Comparison of ENCODE assay signal across 9 cellular contexts in the genomic region with DNA sequence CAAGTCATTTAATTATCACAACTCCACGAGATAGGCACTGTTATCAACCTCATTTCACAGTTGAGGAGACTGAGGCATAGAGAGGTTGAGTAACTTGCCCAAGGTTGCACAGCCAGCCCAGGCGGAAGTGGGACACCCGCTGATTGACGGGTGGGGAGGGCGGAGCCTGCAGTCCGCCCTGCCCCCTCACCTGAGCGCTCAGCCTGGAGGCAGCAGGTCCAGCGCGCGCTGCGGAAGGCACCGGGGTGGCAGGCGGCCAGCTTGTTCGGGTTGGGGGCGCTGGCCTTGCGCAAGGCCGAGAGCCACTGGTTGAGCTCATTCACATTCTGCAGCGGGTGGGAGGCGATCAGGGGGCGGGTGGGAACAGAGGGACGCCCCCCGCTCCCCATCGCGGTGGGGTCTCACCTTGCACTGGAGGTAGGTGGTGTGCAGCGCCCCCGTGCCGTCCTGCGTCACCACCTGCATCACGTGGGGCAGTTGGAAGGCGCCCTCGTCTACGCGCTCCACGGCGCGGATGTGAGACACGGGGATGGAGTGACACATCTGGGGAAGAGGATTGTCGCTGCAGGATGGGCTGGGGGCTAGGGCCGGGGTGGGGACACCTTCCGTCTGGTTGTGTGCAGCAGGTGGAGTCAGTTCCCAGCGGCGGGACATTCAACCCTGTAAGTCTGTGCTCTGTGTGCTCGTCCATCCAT. TPM values are rescaled to one million over a fixed set of nuclear protein-coding genes. Genes with fewer than 3 reads are reported as not detected.
A peak's percentile ranks its signal among the peaks of the same experiment; 100 is the strongest.
DNase-seq lines count a peak whose midpoint lies in the region; ATAC-seq, FAIRE-seq and TF ChIP-seq lines count a peak whose summit lies in the region.
"Had no signal": no experiment of that assay in that cellular context is flagged by ENCODE, and none has a peak within 500 bp of the region (broad histone marks: within the 10 kb centered on the region; RNA-seq: fewer than 3 reads in every experiment).

No MANE protein-coding gene starts in this region.

- CTCF ChIA-PET in A549 (lab: Yijun Ruan, JAX) = interaction anchor here (1.0 to 1.4 kb wide), 4 partner anchors 16 to 71 kb away, joined by 3 to 4 read pairs (median 3); no protein-coding TSS in a partner anchor

- ATAC-seq in A549 (peak in 1 of 2 experiments; percentile 48; a peak in 3 of 6 replicates), upper lobe of left lung (ENCODE audit: low FRiP score in 2 of 2) (no peak), HG03469 (IDR thresholded peaks at IDR 0.05; ENCODE audit: unreplicated experiment) (no peak)

- H3K9ac ChIP-seq in NT2/D1 (ENCODE audit: insufficient read length, low read depth) = peak overlapping the region; percentile 69
- H3K9ac ChIP-seq: BLaER1 had no signal

- 0 out of 6 replicates have a peak overlapping the region, but pooled peaks of 1 of the 2 experiments have one; percentile 24 for H3K27ac ChIP-seq in A549
- H3K27ac ChIP-seq in upper lobe of left lung = no peak overlapping the region
- H3K27ac ChIP-seq: BLaER1 had no signal

- H3K4me1 ChIP-seq in A549 = no peaks in the 10 kb centered on the region; the same call in 2 of the 3 replicates
- peaks cover 11% of the 10 kb centered on the region for H3K4me1 ChIP-seq in NT2/D1 (ENCODE audit: insufficient read depth, insufficient read length)
- peaks cover 0 to 5% (median 2%) of the 10 kb centered on the region in 4 donors for H3K4me1 ChIP-seq in upper lobe of left lung

- POLR2A ChIA-PET in A549 (lab: Yijun Ruan, JAX) = no interaction called here

- TF ChIP-seq CTCF in A549 (IDR thresholded peaks at IDR 0.05) (no peak), mesothelial cell of epicardium (IDR thresholded peaks at IDR 0.05; ENCODE audit: unreplicated experiment) (no peak), upper lobe of left lung (IDR thresholded peaks at IDR 0.05) (no peak), endothelial cell (IDR thresholded peaks at IDR 0.05; ENCODE audit: unreplicated experiment) (no peak)

- H3K27ac Mint-ChIP-seq in mesothelial cell of epicardium (no peak overlapping the region), endothelial cell (ENCODE audit: unreplicated experiment) (no peak overlapping the region)

- H3K36me3 Mint-ChIP-seq in mesothelial cell of epicardium (no peaks in the 10 kb centered on the region), endothelial cell (ENCODE audit: low read depth, unreplicated experiment) (no peaks in the 10 kb centered on the region)

- WGBS in A549 (ENCODE audit: missing lambda C conversion rate) = 38% methylated on average over 26 of the region's 43 CpGs
- WGBS in upper lobe of left lung, 2 donors = 12 to 17% methylated on average over 9 to 31 of the region's 43 CpGs

- no peak for TF ChIP-seq POLR2A in A549 (IDR thresholded peaks at IDR 0.05; ENCODE audit: low read length)
- no peak for TF ChIP-seq POLR2A in upper lobe of left lung (IDR thresholded peaks at IDR 0.05)

- H3K9me3 ChIP-seq in A549 (no peaks in the 10 kb centered on the region), NT2/D1 (ENCODE audit: insufficient read depth, low read length) (no peaks in the 10 kb centered on the region), upper lobe of left lung (no peaks in the 10 kb centered on the region)
- H3K9me3 ChIP-seq: BLaER1 had no signal

- DNase-seq in A549 (ENCODE audit: low read depth in 1 of 2, low spot score in 1 of 2) (peak in 1 of 2 experiments; percentile 36), NT2/D1 (ENCODE audit: low read depth, low spot score) (peak; percentile 63), mesothelial cell of epicardium (ENCODE audit: low spot score in 2 of 2, unreplicated experiment in 2 of 2) (no peak), upper lobe of left lung (peak; percentile 53 to 88), endothelial cell (ENCODE audit: low spot score) (no peak), ureter (ENCODE audit: low spot score) (no peak)
- DNase-seq in activated naive CD4-positive, alpha-beta T cell treated with anti-CD3 and anti-CD28 coated beads, Interleukin-2, amount 50 U/mL, for 16 hours = peak; percentile 73

- H3K4me2 ChIP-seq in A549 = peak overlapping the region; percentile 58
- H3K4me2 ChIP-seq: BLaER1 had no signal

- H3K4me3 Mint-ChIP-seq in mesothelial cell of epicardium (peak overlapping the region; percentile 55), endothelial cell (ENCODE audit: unreplicated experiment) (no peak overlapping the region)

- no peaks in the 10 kb centered on the region for H3K4me1 Mint-ChIP-seq in mesothelial cell of epicardium
- H3K4me1 Mint-ChIP-seq in endothelial cell (ENCODE audit: unreplicated experiment) = peaks cover 8% of the 10 kb centered on the region

- H3K27me3 ChIP-seq in NT2/D1 (ENCODE audit: insufficient read depth, insufficient read length) (no peaks in the 10 kb centered on the region), upper lobe of left lung (no peaks in the 10 kb centered on the region)
- H3K27me3 ChIP-seq: BLaER1 had no signal

- FAIRE-seq in A549 (lab: Jason Lieb, UNC) = no peak

- H3K36me3 ChIP-seq in NT2/D1 (ENCODE audit: insufficient read depth, insufficient read length, low read length) (no peaks in the 10 kb centered on the region), upper lobe of left lung (no peaks in the 10 kb centered on the region)

- H3K27me3 Mint-ChIP-seq in mesothelial cell of epicardium (ENCODE audit: low read depth) (peaks cover 40% of the 10 kb centered on the region), endothelial cell (ENCODE audit: unreplicated experiment) (peaks cover 3% of the 10 kb centered on the region)

- H3K4me3 ChIP-seq in A549 (peak overlapping the region; percentile 32), NT2/D1 (ENCODE audit: insufficient read length, low read depth) (peak overlapping the region; percentile 31), upper lobe of left lung (peak overlapping the region in 3 of 4 donors; percentile 18 to 38 (median 32))
- H3K4me3 ChIP-seq: BLaER1 had no signal

- TF ChIP-seq EP300 in A549 (IDR thresholded peaks at IDR 0.05) = no peak
- TF ChIP-seq EP300 in upper lobe of left lung (IDR thresholded peaks at IDR 0.05) = no peak

- TF ChIP-seq RAD21 in A549 (conservative IDR thresholded peaks at IDR 0.05 in 1 of 2, IDR thresholded peaks at IDR 0.05 in 1 of 2) = no peak

- no peaks in the 10 kb centered on the region for H3K9me3 Mint-ChIP-seq in mesothelial cell of epicardium
- no peaks in the 10 kb centered on the region for H3K9me3 Mint-ChIP-seq in endothelial cell (ENCODE audit: unreplicated experiment)

TF ChIP-seq in A549, 52 proteins besides CTCF, POLR2A, EP300 and RAD21:
- TF ChIP-seq, protein P1, sequence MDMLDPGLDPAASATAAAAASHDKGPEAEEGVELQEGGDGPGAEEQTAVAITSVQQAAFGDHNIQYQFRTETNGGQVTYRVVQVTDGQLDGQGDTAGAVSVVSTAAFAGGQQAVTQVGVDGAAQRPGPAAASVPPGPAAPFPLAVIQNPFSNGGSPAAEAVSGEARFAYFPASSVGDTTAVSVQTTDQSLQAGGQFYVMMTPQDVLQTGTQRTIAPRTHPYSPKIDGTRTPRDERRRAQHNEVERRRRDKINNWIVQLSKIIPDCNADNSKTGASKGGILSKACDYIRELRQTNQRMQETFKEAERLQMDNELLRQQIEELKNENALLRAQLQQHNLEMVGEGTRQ (IDR thresholded peaks at IDR 0.05) = peak; percentile 52
- TF ChIP-seq CBX2 (IDR thresholded peaks at IDR 0.05; ENCODE audit: borderline replicate concordance, low read depth) (no peak), ZFP36 (IDR thresholded peaks at IDR 0.05; ENCODE audit: borderline replicate concordance, partially characterized antibody) (peak; percentile 52)
TF ChIP-seq in A549: peak in this region for 2.

RNA-seq across cellular contexts. Expression of a gene that starts 31.7 kb away (rescaled TPM):
- polyA plus RNA-seq in A549 (2011; rRNA removed) (0.34 and 0.36 TPM in 2 replicates), A549 (2017; fragmentation: RNase III; extraction: RNeasy Plus Mini Kit Qiagen cat#74134 plus additional on column Dnase treatment) (0.18 to 0.30 TPM (median 0.30 TPM) in 3 replicates)
- 0.30 and 0.43 TPM in 2 replicates for polyA plus RNA-seq in A549 (2012; cell fraction: cytosol; rRNA removed)
- 0.94 and 1.2 TPM in 2 replicates for polyA plus RNA-seq in A549 (2012; cell fraction: nucleus; rRNA removed)
- 0.17 and 0.54 TPM in 2 replicates for polyA minus RNA-seq in A549 (2011; rRNA and poly(A)+ RNA removed)
- total RNA-seq in mesothelial cell of epicardium (0.61 to 1.2 TPM (median 0.65 TPM) in 3 replicates), upper lobe of left lung (1 to 10 TPM in 1 of 6 donors, under 1 TPM in 2, not detected in 3; 0.27 to 4.2 (median 0.60) TPM), endothelial cell (ENCODE audit: unreplicated experiment) (0.21 TPM), ureter (1.6 TPM)

RNA-seq across cellular contexts. Expression of a gene that starts 45.6 kb away (rescaled TPM):
- polyA plus RNA-seq in A549 (2011; rRNA removed) (not detected in 2 replicates), A549 (2017; fragmentation: RNase III; extraction: RNeasy Plus Mini Kit Qiagen cat#74134 plus additional on column Dnase treatment) (0.05 TPM in 1 of 3 replicates, not detected in the others)
- polyA plus RNA-seq in A549 (2012; cell fraction: cytosol; rRNA removed) = 0.04 and 0.06 TPM in 2 replicates
- 0.36 TPM in 1 of 2 replicates, not detected in the other for polyA plus RNA-seq in A549 (2012; cell fraction: nucleus; rRNA removed)
- polyA minus RNA-seq in A549 (2011; rRNA and poly(A)+ RNA removed) = not detected in 2 replicates
- total RNA-seq in mesothelial cell of epicardium (not detected in 3 replicates), upper lobe of left lung (10 to 100 TPM in 3 of 6 donors, 1 to 10 TPM in 2, under 1 TPM in 1; 0.97 to 34.1 (median 15.4) TPM), endothelial cell (ENCODE audit: unreplicated experiment) (not detected), ureter (not detected)

RNA-seq across cellular contexts. Expression of a gene that starts 47.4 kb away (rescaled TPM):
- polyA plus RNA-seq in A549 (2011; rRNA removed) = 0.28 and 0.36 TPM in 2 replicates
- 0.36 and 0.51 TPM in 2 replicates for polyA plus RNA-seq in A549 (2012; cell fraction: cytosol; rRNA removed)
- polyA plus RNA-seq in A549 (2012; cell fraction: nucleus; rRNA removed) = 0.27 and 0.77 TPM in 2 replicates
- 0.28 to 0.37 TPM (median 0.29 TPM) in 3 replicates for polyA plus RNA-seq in A549 (2017; fragmentation: RNase III; extraction: RNeasy Plus Mini Kit Qiagen cat#74134 plus additional on column Dnase treatment)
- polyA minus RNA-seq in A549 (2011; rRNA and poly(A)+ RNA removed) = 0.45 and 0.54 TPM in 2 replicates
- 1.2 to 1.6 TPM (median 1.4 TPM) in 3 replicates for total RNA-seq in mesothelial cell of epicardium
- 1 to 10 TPM in 5 of 6 donors, under 1 TPM in 1; under 0.01 to 7.0 (median 3.6) TPM for total RNA-seq in upper lobe of left lung
- 62.8 TPM for total RNA-seq in endothelial cell (ENCODE audit: unreplicated experiment)
- total RNA-seq in ureter = 1.1 TPM

Comparison
In these comparisons a context has a peak if more than half of its experiments do, and no peak if none do; other contexts are left out.
1. DNase-seq: peak in NT2/D1 (single experiment), activated naive CD4-positive, alpha-beta T cell treated with anti-CD3 and anti-CD28 coated beads, Interleukin-2, amount 50 U/mL, for 16 hours (single experiment) and upper lobe of left lung (2 of 2); none in mesothelial cell of epicardium (0 of 2), endothelial cell (single experiment) and ureter (single experiment).
2. Peak in every context shown above with its lines, with median percentiles within 50 percentile points of each other: H3K4me3 ChIP-seq.